32 cellular contexts compared by ENCODE assay signal in genomic region chr10:123726826-123727225, GRCh38.
DNase-seq lines count a peak whose midpoint lies in the region.
"Had no signal": no experiment of that assay in that cellular context is flagged by ENCODE, and none has a peak within 500 bp of the region (broad histone marks: within the 10 kb centered on the region; RNA-seq: fewer than 3 reads in every experiment).

No MANE protein-coding gene starts in this region.

- H3K4me3 ChIP-seq in neuronal stem cell (ENCODE audit: low read length in 2 of 2), result no peak overlapping the region
- H3K4me3 ChIP-seq: A549; BLaER1; BLaER1 treated with 17β-estradiol and CSF1 and Interleukin-3, amounts not matched to agents 10 nM and 100 nM had no signal

- no peak overlapping the region for H4K8ac ChIP-seq in neuronal stem cell (ENCODE audit: low read depth, low read length)

- no peaks in the 10 kb centered on the region for H3K36me3 ChIP-seq in neuronal stem cell (replicated peaks in 1 of 2; ENCODE audit: control insufficient read depth in 2 of 2, insufficient read depth in 2 of 2, low read length in 2 of 2)
- H3K36me3 ChIP-seq: BE2C; BLaER1; BLaER1 treated with 17β-estradiol and CSF1 and Interleukin-3, amounts not matched to agents 10 nM and 100 nM had no signal

- H2BK120ac ChIP-seq in neuronal stem cell (ENCODE audit: low read depth, low read length), result no peak overlapping the region

- DNase-seq in G401 (ENCODE audit: low spot score) (peak; percentile 74), cerebellar cortex (ENCODE audit: low spot score) (peak; percentile 70), cerebellum (ENCODE audit: low spot score) (peak; percentile 64), islet precursor cell (peak; percentile 35), NCI-H2196 (lab: John Stamatoyannopoulos, UW; ENCODE audit: unreplicated experiment) (no peak), neuronal stem cell (ENCODE audit: low spot score) (no peak), kidney glomerular epithelial cell (lab: John Stamatoyannopoulos, UW) (no peak), NCI-H1930 (lab: John Stamatoyannopoulos, UW) (no peak)
- DNase-seq: 8988T; ACHN; AML-193; BE2C; Caco-2; Calu3; CD4-positive, alpha-beta memory T cell; CD4-positive, alpha-beta T cell; CD4-positive, CD25-positive, alpha-beta regulatory T cell; CD8-positive, alpha-beta memory T cell; CD8-positive, alpha-beta T cell; COR-L47; DMS 273 treated with DMSO at 0.1 percent for 48 hours; DMS153; DMS53; DMS79; DMS79 treated with DMSO at 0.1 percent for 48 hours; DND-41; EL had no signal

- in situ Hi-C loops in G401 (cut with HindIII; ENCODE audit: low sequenced_read_pairs), result no loop called here

- H3K27ac ChIP-seq in neuronal stem cell (replicated peaks; ENCODE audit: low read length), result no peak overlapping the region
- H3K27ac ChIP-seq: 22Rv1; A549; BLaER1; BLaER1 treated with 17β-estradiol and CSF1 and Interleukin-3, amounts not matched to agents 10 nM and 100 nM; C4-2B had no signal

- no peaks in the 10 kb centered on the region for H3K27me3 ChIP-seq in neuronal stem cell (ENCODE audit: control insufficient read depth in 3 of 3, insufficient read depth in 3 of 3, low read depth in 1 of 3, low read length in 3 of 3)
- H3K27me3 ChIP-seq: BE2C; BLaER1; BLaER1 treated with 17β-estradiol and CSF1 and Interleukin-3, amounts not matched to agents 10 nM and 100 nM had no signal

- peaks cover 0 to 10% of the 10 kb centered on the region in 2 donors for H3K4me1 ChIP-seq in neuronal stem cell (ENCODE audit: control insufficient read depth in 2 of 2, insufficient read depth in 1 of 2, low read depth in 1 of 2, low read length in 2 of 2)
- H3K4me1 ChIP-seq: A549; BE2C; BLaER1; BLaER1 treated with 17β-estradiol and CSF1 and Interleukin-3, amounts not matched to agents 10 nM and 100 nM; Caco-2 had no signal

- no peak overlapping the region for H3K14ac ChIP-seq in neuronal stem cell (ENCODE audit: low read length)

- no peak overlapping the region for H2BK15ac ChIP-seq in neuronal stem cell (ENCODE audit: low read length)

- no peak overlapping the region for H3K4me2 ChIP-seq in neuronal stem cell (ENCODE audit: insufficient read depth, low read length, poor library complexity, severe bottlenecking)
- H3K4me2 ChIP-seq: A549; BLaER1; BLaER1 treated with 17β-estradiol and CSF1 and Interleukin-3, amounts not matched to agents 10 nM and 100 nM had no signal

- H2BK5ac ChIP-seq in neuronal stem cell (ENCODE audit: low read length), result no peak overlapping the region

- H3K79me1 ChIP-seq in neuronal stem cell (ENCODE audit: low read depth, low read length), result no peaks in the 10 kb centered on the region

- H4K91ac ChIP-seq in neuronal stem cell (ENCODE audit: low read depth, low read length, poor library complexity), result no peak overlapping the region

- H3K9ac ChIP-seq in neuronal stem cell (ENCODE audit: low read depth, low read length, poor library complexity), result no peak overlapping the region
- H3K9ac ChIP-seq: BLaER1; BLaER1 treated with 17β-estradiol and CSF1 and Interleukin-3, amounts not matched to agents 10 nM and 100 nM had no signal

- no peak overlapping the region for H3K18ac ChIP-seq in neuronal stem cell (ENCODE audit: low read length)

- H2BK12ac ChIP-seq in neuronal stem cell (ENCODE audit: low read length), result no peak overlapping the region

- peaks cover 0 to 2% of the 10 kb centered on the region in 2 donors for H3K9me3 ChIP-seq in neuronal stem cell (replicated peaks in 1 of 2; ENCODE audit: control insufficient read depth in 2 of 2, insufficient read depth in 1 of 2, low read depth in 1 of 2, low read length in 2 of 2)
- H3K9me3 ChIP-seq: BE2C, Caco-2 had no signal

- no peak overlapping the region for H2AK5ac ChIP-seq in neuronal stem cell (ENCODE audit: low read depth, low read length)

- no peak overlapping the region for H3K23ac ChIP-seq in neuronal stem cell (ENCODE audit: low read depth, low read length, poor library complexity)

- no CpG with 5 or more reads among the region's 3 CpGs for WGBS in neuronal stem cell (ENCODE audit: extremely low coverage in 2 of 2, insufficient read length in 2 of 2, insufficient replicate concordance in 1 of 2), 2 donors

- H2AFZ ChIP-seq in neuronal stem cell (ENCODE audit: low read length), result no peak overlapping the region

- H3K4ac ChIP-seq in neuronal stem cell (ENCODE audit: low read length), result no peak overlapping the region

Comparison
In these comparisons a context has a peak if more than half of its experiments do, and no peak if none do; other contexts are left out.
1. DNase-seq: peak in G401 (single experiment), cerebellar cortex (single experiment), cerebellum (single experiment) and islet precursor cell (single experiment); none in NCI-H2196 (single experiment), neuronal stem cell (single experiment), kidney glomerular epithelial cell (single experiment) and NCI-H1930 (0 of 2).